25 cellular contexts compared by ENCODE assay signal in genomic region chr3:6047016-6047415, GRCh38.
DNase-seq lines count a peak whose midpoint lies in the region; ATAC-seq, FAIRE-seq and TF ChIP-seq lines count a peak whose summit lies in the region.
"Had no signal": no experiment of that assay in that cellular context is flagged by ENCODE, and none has a peak within 500 bp of the region (broad histone marks: within the 10 kb centered on the region; RNA-seq: fewer than 3 reads in every experiment).

No MANE protein-coding gene starts in this region.

- no peak for FAIRE-seq in K562 (lab: Jason Lieb, UNC)
- FAIRE-seq: A549, GM12878, GM12892, GM18507 had no signal

- RAD21 ChIA-PET in HCT116 (lab: Charles Lee; ENCODE audit: low non-redundant PET in 1 of 2, low total read pairs in 2 of 2, uncharacterized antibody in 2 of 2, unreplicated experiment in 2 of 2), result no interaction called here

- peaks cover 11 to 20% of the 10 kb centered on the region in 2 donors for H3K9me3 Mint-ChIP-seq in activated T-cell treated with anti-CD3 and anti-CD28 coated beads, Interleukin-2, amount 50 U/mL, for 72 hours
- H3K9me3 Mint-ChIP-seq in activated T-cell treated with anti-CD3 and anti-CD28 coated beads, Interleukin-2, amount 50 U/mL, for 24 hours, result peaks cover 29% of the 10 kb centered on the region

- 0% methylated on average over 2 of the region's 2 CpGs for WGBS in K562 (ENCODE audit: insufficient coverage, low coverage, missing lambda C conversion rate)

- H3K27me3 ChIP-seq in HCT116 (ENCODE audit: insufficient read depth, low read length) (no peaks in the 10 kb centered on the region), K562 (ENCODE audit: control insufficient read depth in 2 of 2, insufficient read depth in 2 of 2, low read length in 2 of 2) (no peaks in the 10 kb centered on the region)
- H3K27me3 ChIP-seq: BE2C, BLaER1 had no signal

- TF ChIP-seq EP300 in K562 (IDR thresholded peaks at IDR 0.05; ENCODE audit: low read length), result no peak

- intact Hi-C loops in HCT116 (cut with micrococcal nuclease), result no loop called here
- intact Hi-C loops in K562 (cut with micrococcal nuclease), result no loop called here

- H2AFZ ChIP-seq in HCT116 (ENCODE audit: low read depth, low read length, poor library complexity, severe bottlenecking), result no peak overlapping the region
- no peak overlapping the region for H2AFZ ChIP-seq in K562 (ENCODE audit: low read depth, low read length)

- H3K9me3 ChIP-seq in HCT116 (ENCODE audit: control insufficient read depth in 1 of 2, insufficient read depth in 1 of 2, low read depth in 1 of 2, low read length in 2 of 2), result no peaks in the 10 kb centered on the region
- no peaks in the 10 kb centered on the region for H3K9me3 ChIP-seq in K562 (replicated peaks; ENCODE audit: control insufficient read depth, insufficient read depth, low read depth, low read length)
- H3K9me3 ChIP-seq: A549, BE2C had no signal

- H3K36me3 Mint-ChIP-seq in activated T-cell treated with anti-CD3 and anti-CD28 coated beads, Interleukin-2, amount 50 U/mL, for 72 hours (ENCODE audit: insufficient read depth in 2 of 2), result peaks cover 3 to 6% of the 10 kb centered on the region in 2 donors
- no peaks in the 10 kb centered on the region for H3K36me3 Mint-ChIP-seq in activated T-cell treated with anti-CD3 and anti-CD28 coated beads, Interleukin-2, amount 50 U/mL, for 24 hours (ENCODE audit: low read depth)
- H3K36me3 Mint-ChIP-seq: CD14-positive monocyte; CD4-positive, CD25-positive, alpha-beta regulatory T cell; CD8-positive, alpha-beta memory T cell had no signal

- TF ChIP-seq POLR2A in HCT116 (IDR thresholded peaks at IDR 0.05; ENCODE audit: borderline replicate concordance, extremely low read depth, insufficient read depth, insufficient read length) (no peak), K562 (conservative IDR thresholded peaks at IDR 0.05) (no peak)

- in situ Hi-C loops in K562 (cut with MboI), result no loop called here

- no TSS peak for BruUV-seq in HCT116 (replicated peaks; lab: Mats Ljungman, UMichigan)
- no TSS peak for BruUV-seq in K562 (replicated peaks; lab: Mats Ljungman, UMichigan)

- H3K4me1 ChIP-seq in HCT116 (ENCODE audit: control insufficient read depth in 1 of 2, insufficient read depth in 2 of 2, low read length in 2 of 2) (no peaks in the 10 kb centered on the region), K562 (replicated peaks in 1 of 2; ENCODE audit: control insufficient read depth in 2 of 2, insufficient read depth in 2 of 2, low read length in 2 of 2) (no peaks in the 10 kb centered on the region)
- H3K4me1 ChIP-seq: A549, BE2C, BLaER1 had no signal

- CTCF ChIA-PET in HCT116 (lab: Charles Lee), result no interaction called here
- CTCF ChIA-PET in K562 (lab: Yijun Ruan, JAX; ENCODE audit: low intra/inter-chr PET ratio), result no interaction called here

- POLR2A ChIA-PET in HCT116 (lab: Charles Lee) (no interaction called here), K562 (lab: Yijun Ruan, JAX) (no interaction called here)

- H3K36me3 ChIP-seq in HCT116 (ENCODE audit: control insufficient read depth in 1 of 2, insufficient read depth in 2 of 2, low read length in 2 of 2) (no peaks in the 10 kb centered on the region), K562 (ENCODE audit: control insufficient read depth, insufficient read depth, low read length) (no peaks in the 10 kb centered on the region)
- H3K36me3 ChIP-seq: BE2C, BLaER1 had no signal

- no peaks in the 10 kb centered on the region for H3K4me1 Mint-ChIP-seq in activated T-cell treated with anti-CD3 and anti-CD28 coated beads, Interleukin-2, amount 50 U/mL, for 72 hours (ENCODE audit: low read depth)
- no peaks in the 10 kb centered on the region for H3K4me1 Mint-ChIP-seq in activated T-cell treated with anti-CD3 and anti-CD28 coated beads, Interleukin-2, amount 50 U/mL, for 24 hours (ENCODE audit: low read depth)
- H3K4me1 Mint-ChIP-seq: CD14-positive monocyte; CD4-positive, alpha-beta memory T cell; CD4-positive, CD25-positive, alpha-beta regulatory T cell; CD8-positive, alpha-beta memory T cell had no signal

- H3K79me2 ChIP-seq in HCT116 (ENCODE audit: insufficient read depth, low read length) (no peaks in the 10 kb centered on the region), K562 (ENCODE audit: control insufficient read depth, insufficient read depth, low read length) (no peaks in the 10 kb centered on the region)

- no peak overlapping the region for H3K9ac ChIP-seq in HCT116 (ENCODE audit: low read length)
- no peak overlapping the region for H3K9ac ChIP-seq in K562 (ENCODE audit: insufficient read depth in 1 of 2, low read depth in 2 of 2, low read length in 2 of 2)
- H3K9ac ChIP-seq: BLaER1 had no signal

- no peak overlapping the region for H3K27ac ChIP-seq in HCT116 (ENCODE audit: low read depth, low read length)
- H3K27ac ChIP-seq in K562 (ENCODE audit: extremely low read depth, low read depth, low read length), result no peak overlapping the region
- H3K27ac ChIP-seq: 22Rv1, A549, BLaER1 had no signal

- H3K4me3 ChIP-seq in HCT116 (replicated peaks in 1 of 2; ENCODE audit: low read depth in 1 of 2, low read length in 2 of 2) (no peak overlapping the region), K562 (no peak overlapping the region)
- H3K4me3 ChIP-seq: A549, BLaER1, GM12878 had no signal

- TF ChIP-seq RAD21 in HCT116 (IDR thresholded peaks at IDR 0.05; ENCODE audit: low read depth) (no peak), K562 (CRISPR knock-in tag; conservative IDR thresholded peaks at IDR 0.05 in 1 of 2, IDR thresholded peaks at IDR 0.05 in 1 of 2) (no peak)

- TF ChIP-seq CTCF in HCT116 (IDR thresholded peaks at IDR 0.05 in 2 of 3, conservative IDR thresholded peaks at IDR 0.05 in 1 of 3; ENCODE audit: borderline replicate concordance in 1 of 3, insufficient read depth in 1 of 3, low read depth in 2 of 3, low read length in 2 of 3), result no peak
- no peak for TF ChIP-seq CTCF in K562 (IDR thresholded peaks at IDR 0.05 in 2 of 3, conservative IDR thresholded peaks at IDR 0.05 in 1 of 3; ENCODE audit: insufficient read depth in 2 of 3, low read depth in 1 of 3, low read length in 3 of 3)

- DNase-seq in activated T-cell treated with anti-CD3 and anti-CD28 coated beads, Interleukin-2, amount 50 U/mL, for 72 hours, result no peak
- DNase-seq in activated T-cell treated with anti-CD3 and anti-CD28 coated beads, Interleukin-2, amount 50 U/mL, for 24 hours, result no peak
- no peak for DNase-seq in HCT116 (ENCODE audit: low read depth, low spot score)
- DNase-seq in K562 (ENCODE audit: extremely low read depth in 1 of 4, low spot score in 3 of 4), result no peak
- DNase-seq in NCI-H2081 (lab: John Stamatoyannopoulos, UW), result no peak
- DNase-seq: BE2C; C1 segment of cervical spinal cord; CD4-positive, alpha-beta memory T cell; CD4-positive, CD25-positive, alpha-beta regulatory T cell; CD8-positive, alpha-beta memory T cell; COR-L47; DMS 273 treated with DMSO at 0.1 percent for 48 hours; DMS153; DMS53; DMS79; DND-41; EL; GDM1 had no signal

- H3K27ac Mint-ChIP-seq in activated T-cell treated with anti-CD3 and anti-CD28 coated beads, Interleukin-2, amount 50 U/mL, for 72 hours, result peak overlapping the region; percentile 24
- H3K27ac Mint-ChIP-seq in activated T-cell treated with anti-CD3 and anti-CD28 coated beads, Interleukin-2, amount 50 U/mL, for 24 hours, result no peak overlapping the region
- H3K27ac Mint-ChIP-seq: CD14-positive monocyte; CD4-positive, alpha-beta memory T cell; CD4-positive, CD25-positive, alpha-beta regulatory T cell; CD8-positive, alpha-beta memory T cell had no signal

- H4K20me1 ChIP-seq in HCT116 (ENCODE audit: insufficient read depth) (no peaks in the 10 kb centered on the region), K562 (replicated peaks; ENCODE audit: control insufficient read depth, insufficient read depth, low read length) (no peaks in the 10 kb centered on the region)
- H4K20me1 ChIP-seq: BLaER1 had no signal

- ATAC-seq in activated T-cell treated with anti-CD3 and anti-CD28 coated beads, Interleukin-2, amount 50 U/mL, for 72 hours (replicated peaks in 1 of 2), result no peak
- no peak for ATAC-seq in HCT116
- ATAC-seq in K562, result no peak
- ATAC-seq: A549, GM12878 had no signal

- H3K4me2 ChIP-seq in HCT116 (ENCODE audit: low read length) (no peak overlapping the region), K562 (ENCODE audit: insufficient read depth, low read length) (no peak overlapping the region)
- H3K4me2 ChIP-seq: A549, BLaER1 had no signal

- no peak overlapping the region for H3K4me3 Mint-ChIP-seq in activated T-cell treated with anti-CD3 and anti-CD28 coated beads, Interleukin-2, amount 50 U/mL, for 72 hours
- no peak overlapping the region for H3K4me3 Mint-ChIP-seq in activated T-cell treated with anti-CD3 and anti-CD28 coated beads, Interleukin-2, amount 50 U/mL, for 24 hours
- H3K4me3 Mint-ChIP-seq: CD14-positive monocyte; CD4-positive, CD25-positive, alpha-beta regulatory T cell; CD8-positive, alpha-beta memory T cell had no signal

- no peaks in the 10 kb centered on the region for H3K27me3 Mint-ChIP-seq in activated T-cell treated with anti-CD3 and anti-CD28 coated beads, Interleukin-2, amount 50 U/mL, for 72 hours (ENCODE audit: low read depth)
- no peaks in the 10 kb centered on the region for H3K27me3 Mint-ChIP-seq in activated T-cell treated with anti-CD3 and anti-CD28 coated beads, Interleukin-2, amount 50 U/mL, for 24 hours
- H3K27me3 Mint-ChIP-seq: CD4-positive, alpha-beta memory T cell; CD4-positive, CD25-positive, alpha-beta regulatory T cell; CD8-positive, alpha-beta memory T cell had no signal

- no peaks in the 10 kb centered on the region for H3K9me1 ChIP-seq in K562 (ENCODE audit: control insufficient read depth, insufficient read depth, low read length)

- no peaks in the 10 kb centered on the region for H3K9me2 ChIP-seq in HCT116 (ENCODE audit: insufficient read depth)

TF ChIP-seq in HCT116, 20 proteins besides CTCF, POLR2A, EP300 and RAD21:
- TF ChIP-seq POLR2AphosphoS5 (IDR thresholded peaks at IDR 0.05; ENCODE audit: low read depth, low read length) (no peak), CBX3 (IDR thresholded peaks at IDR 0.05; ENCODE audit: low read depth) (peak; percentile 20; the same call in 1 of the 2 replicates), ZNF274 (IDR thresholded peaks at IDR 0.05; ENCODE audit: low read depth, low read length) (no peak)

TF ChIP-seq in K562, 482 proteins besides CTCF, POLR2A, EP300 and RAD21:
- TF ChIP-seq TRIM28 (IDR thresholded peaks at IDR 0.05) (peak; percentile 57; the same call in 1 of the 2 replicates), ZNF436 (CRISPR knock-in tag; IDR thresholded peaks at IDR 0.05) (no peak), HLTF (IDR thresholded peaks at IDR 0.05) (0 out of 2 replicates have a peak, but pooled peaks have one; percentile 55)
